1 cellular context compared by ENCODE assay signal in the genomic region with DNA sequence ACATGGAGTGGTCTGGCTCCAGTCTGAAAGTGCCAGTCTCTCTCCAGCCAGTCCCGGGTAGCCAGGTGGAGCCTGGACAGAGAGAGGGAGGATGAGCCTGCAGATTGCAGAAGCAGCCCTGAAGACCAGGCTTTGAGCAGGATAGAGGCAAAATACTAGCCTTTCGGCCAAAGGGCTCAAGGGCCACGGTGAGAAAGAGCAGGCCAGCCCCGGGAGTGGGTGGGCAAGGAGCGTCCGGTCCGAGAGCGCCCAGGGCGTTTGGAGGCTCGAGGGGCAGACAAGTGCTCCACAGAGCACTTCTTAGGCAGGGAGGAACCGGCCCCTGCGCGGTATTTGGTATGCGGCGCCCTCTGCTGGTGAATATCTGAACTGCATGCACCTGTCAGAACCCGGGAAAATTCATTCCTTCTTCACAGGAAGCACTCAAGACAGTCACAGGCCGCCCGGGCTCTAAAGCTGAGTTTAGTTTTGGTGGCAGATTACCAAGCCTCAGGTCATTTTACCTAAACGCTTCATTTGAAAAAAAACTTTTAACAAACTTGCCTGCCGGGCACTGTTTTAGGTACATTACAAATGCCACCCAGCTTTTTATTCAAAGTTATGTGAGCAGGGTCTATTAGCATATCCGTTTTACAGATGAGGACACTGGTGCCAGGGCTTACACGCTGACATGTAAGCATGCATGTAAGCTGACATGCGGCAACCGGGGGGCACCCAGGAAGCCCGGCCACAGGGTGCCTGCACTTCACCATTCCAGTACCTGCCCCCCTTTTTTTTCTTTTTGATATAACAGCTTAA.
TF ChIP-seq lines count a peak whose summit lies in the region.

No MANE protein-coding gene starts in this region.

TF ChIP-seq in HepG2, 621 proteins besides CTCF, POLR2A, EP300 and RAD21 (continued from another document and continues in another):
- TF ChIP-seq GTF3A (CRISPR knock-in tag; conservative IDR thresholded peaks at IDR 0.05) (no peak), MYC (CRISPR knock-in tag; IDR thresholded peaks at IDR 0.05; ENCODE audit: borderline replicate concordance) (peak; percentile 76), RXRB (CRISPR knock-in tag; IDR thresholded peaks at IDR 0.05; ENCODE audit: borderline replicate concordance) (0 out of 2 replicates have a peak, but pooled peaks have one; percentile 14), THYN1 (CRISPR knock-in tag; IDR thresholded peaks at IDR 0.05; ENCODE audit: borderline replicate concordance, low read depth) (no peak), E2F2 (CRISPR knock-in tag; IDR thresholded peaks at IDR 0.05; ENCODE audit: borderline replicate concordance) (no peak), SRSF4 (IDR thresholded peaks at IDR 0.05; ENCODE audit: low read depth, low read length, poor library complexity, severe bottlenecking) (no peak), PRMT3 (CRISPR knock-in tag; IDR thresholded peaks at IDR 0.05; ENCODE audit: borderline replicate concordance, low read depth) (no peak), ZNF788 (CRISPR knock-in tag; IDR thresholded peaks at IDR 0.05; ENCODE audit: borderline replicate concordance) (peak; percentile 52; the same call in 1 of the 2 replicates), SMAD3 (CRISPR knock-in tag; IDR thresholded peaks at IDR 0.05) (0 out of 2 replicates have a peak, but pooled peaks have one; percentile 48), ZNF326 (CRISPR knock-in tag; IDR thresholded peaks at IDR 0.05; ENCODE audit: borderline replicate concordance) (no peak), NFE2L1 (CRISPR knock-in tag; IDR thresholded peaks at IDR 0.05; ENCODE audit: borderline replicate concordance) (no peak), ZFY (CRISPR knock-in tag; IDR thresholded peaks at IDR 0.05) (0 out of 2 replicates have a peak, but pooled peaks have one; percentile 26), KLF13 (CRISPR knock-in tag; IDR thresholded peaks at IDR 0.05) (no peak), IRF2 (CRISPR knock-in tag; IDR thresholded peaks at IDR 0.05) (0 out of 2 replicates have a peak, but pooled peaks have one; percentile 30), ZNF232 (CRISPR knock-in tag; IDR thresholded peaks at IDR 0.05; ENCODE audit: borderline replicate concordance) (peak; percentile 36; the same call in 1 of the 2 replicates), ZNF282 (IDR thresholded peaks at IDR 0.05; ENCODE audit: partially characterized antibody) (no peak), MLX (CRISPR knock-in tag; IDR thresholded peaks at IDR 0.05) (no peak), MED1 (CRISPR knock-in tag; IDR thresholded peaks at IDR 0.05) (no peak), HOXA5 (CRISPR knock-in tag; IDR thresholded peaks at IDR 0.05) (peak; percentile 48; the same call in 1 of the 2 replicates), CEBPB (IDR thresholded peaks at IDR 0.05; ENCODE audit: borderline replicate concordance, low read depth, low read length) (no peak), HOXA7 (CRISPR knock-in tag; IDR thresholded peaks at IDR 0.05) (no peak), CBX5 (CRISPR knock-in tag; IDR thresholded peaks at IDR 0.05; ENCODE audit: borderline replicate concordance) (no peak), ARNT2 (CRISPR knock-in tag; IDR thresholded peaks at IDR 0.05; ENCODE audit: low read depth) (0 out of 2 replicates have a peak, but pooled peaks have one; percentile 48), KLF16 (CRISPR knock-in tag; IDR thresholded peaks at IDR 0.05) (no peak), ZNF782 (CRISPR knock-in tag; IDR thresholded peaks at IDR 0.05; ENCODE audit: borderline replicate concordance) (no peak), ZNF224 (CRISPR knock-in tag; IDR thresholded peaks at IDR 0.05) (no peak), ATAD3A (CRISPR knock-in tag; IDR thresholded peaks at IDR 0.05) (no peak), ZNF790 (CRISPR knock-in tag; IDR thresholded peaks at IDR 0.05; ENCODE audit: borderline replicate concordance) (no peak), POGK (CRISPR knock-in tag; conservative IDR thresholded peaks at IDR 0.05) (peak; percentile 64; the same call in 1 of the 2 replicates), ZNF296 (CRISPR knock-in tag; conservative IDR thresholded peaks at IDR 0.05) (no peak), SP2 (CRISPR knock-in tag; IDR thresholded peaks at IDR 0.05) (no peak), FOXK2 (IDR thresholded peaks at IDR 0.05) (no peak), ZNF329 (CRISPR knock-in tag; IDR thresholded peaks at IDR 0.05; ENCODE audit: low read depth) (no peak), HDAC1 (CRISPR knock-in tag; IDR thresholded peaks at IDR 0.05) (no peak), ZNF484 (CRISPR knock-in tag; IDR thresholded peaks at IDR 0.05; ENCODE audit: borderline replicate concordance, low read depth) (no peak), ZNF24 (IDR thresholded peaks at IDR 0.05) (0 out of 2 replicates have a peak, but pooled peaks have one; percentile 29), PITX1 (CRISPR knock-in tag; IDR thresholded peaks at IDR 0.05) (0 out of 2 replicates have a peak, but pooled peaks have one; percentile 28), E2F1 (CRISPR knock-in tag; IDR thresholded peaks at IDR 0.05) (no peak), ZNF550 (CRISPR knock-in tag; IDR thresholded peaks at IDR 0.05; ENCODE audit: borderline replicate concordance) (0 out of 2 replicates have a peak, but pooled peaks have one; percentile 25), ZNF569 (CRISPR knock-in tag; IDR thresholded peaks at IDR 0.05; ENCODE audit: borderline replicate concordance) (no peak), ZNF777 (CRISPR knock-in tag; IDR thresholded peaks at IDR 0.05) (peak; percentile 58; the same call in 1 of the 2 replicates), ISL2 (CRISPR knock-in tag; IDR thresholded peaks at IDR 0.05) (0 out of 2 replicates have a peak, but pooled peaks have one; percentile 43), ZNF772 (CRISPR knock-in tag; IDR thresholded peaks at IDR 0.05) (peak; percentile 53; the same call in 1 of the 2 replicates), ZFP36L2 (CRISPR knock-in tag; IDR thresholded peaks at IDR 0.05) (no peak), STAG1 (CRISPR knock-in tag; IDR thresholded peaks at IDR 0.05) (peak; percentile 85), ZFYVE20 (CRISPR knock-in tag; IDR thresholded peaks at IDR 0.05; ENCODE audit: borderline replicate concordance, low read depth) (no peak), ZNF274 (CRISPR knock-in tag; IDR thresholded peaks at IDR 0.05) (no peak), ZNF749 (CRISPR knock-in tag; IDR thresholded peaks at IDR 0.05; ENCODE audit: borderline replicate concordance) (no peak), ERF (CRISPR knock-in tag; IDR thresholded peaks at IDR 0.05) (0 out of 2 replicates have a peak, but pooled peaks have one; percentile 42), JDP2 (CRISPR knock-in tag; IDR thresholded peaks at IDR 0.05; ENCODE audit: borderline replicate concordance) (no peak), RFXAP (CRISPR knock-in tag; IDR thresholded peaks at IDR 0.05; ENCODE audit: borderline replicate concordance) (0 out of 2 replicates have a peak, but pooled peaks have one; percentile 37)
- TF ChIP-seq, protein P1, sequence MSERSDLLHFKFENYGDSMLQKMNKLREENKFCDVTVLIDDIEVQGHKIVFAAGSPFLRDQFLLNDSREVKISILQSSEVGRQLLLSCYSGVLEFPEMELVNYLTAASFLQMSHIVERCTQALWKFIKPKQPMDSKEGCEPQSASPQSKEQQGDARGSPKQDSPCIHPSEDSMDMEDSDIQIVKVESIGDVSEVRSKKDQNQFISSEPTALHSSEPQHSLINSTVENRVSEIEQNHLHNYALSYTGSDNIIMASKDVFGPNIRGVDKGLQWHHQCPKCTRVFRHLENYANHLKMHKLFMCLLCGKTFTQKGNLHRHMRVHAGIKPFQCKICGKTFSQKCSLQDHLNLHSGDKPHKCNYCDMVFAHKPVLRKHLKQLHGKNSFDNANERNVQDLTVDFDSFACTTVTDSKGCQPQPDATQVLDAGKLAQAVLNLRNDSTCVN (CRISPR knock-in tag; IDR thresholded peaks at IDR 0.05; ENCODE audit: borderline replicate concordance): 0 out of 2 replicates have a peak, but pooled peaks have one; percentile 30
- TF ChIP-seq, protein P2, sequence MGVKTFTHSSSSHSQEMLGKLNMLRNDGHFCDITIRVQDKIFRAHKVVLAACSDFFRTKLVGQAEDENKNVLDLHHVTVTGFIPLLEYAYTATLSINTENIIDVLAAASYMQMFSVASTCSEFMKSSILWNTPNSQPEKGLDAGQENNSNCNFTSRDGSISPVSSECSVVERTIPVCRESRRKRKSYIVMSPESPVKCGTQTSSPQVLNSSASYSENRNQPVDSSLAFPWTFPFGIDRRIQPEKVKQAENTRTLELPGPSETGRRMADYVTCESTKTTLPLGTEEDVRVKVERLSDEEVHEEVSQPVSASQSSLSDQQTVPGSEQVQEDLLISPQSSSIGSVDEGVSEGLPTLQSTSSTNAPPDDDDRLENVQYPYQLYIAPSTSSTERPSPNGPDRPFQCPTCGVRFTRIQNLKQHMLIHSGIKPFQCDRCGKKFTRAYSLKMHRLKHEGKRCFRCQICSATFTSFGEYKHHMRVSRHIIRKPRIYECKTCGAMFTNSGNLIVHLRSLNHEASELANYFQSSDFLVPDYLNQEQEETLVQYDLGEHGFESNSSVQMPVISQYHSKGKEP (CRISPR knock-in tag; IDR thresholded peaks at IDR 0.05): no peak
- TF ChIP-seq, protein P3, sequence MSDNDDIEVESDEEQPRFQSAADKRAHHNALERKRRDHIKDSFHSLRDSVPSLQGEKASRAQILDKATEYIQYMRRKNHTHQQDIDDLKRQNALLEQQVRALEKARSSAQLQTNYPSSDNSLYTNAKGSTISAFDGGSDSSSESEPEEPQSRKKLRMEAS (IDR thresholded peaks at IDR 0.05): peak; percentile 92
- TF ChIP-seq, protein P4, sequence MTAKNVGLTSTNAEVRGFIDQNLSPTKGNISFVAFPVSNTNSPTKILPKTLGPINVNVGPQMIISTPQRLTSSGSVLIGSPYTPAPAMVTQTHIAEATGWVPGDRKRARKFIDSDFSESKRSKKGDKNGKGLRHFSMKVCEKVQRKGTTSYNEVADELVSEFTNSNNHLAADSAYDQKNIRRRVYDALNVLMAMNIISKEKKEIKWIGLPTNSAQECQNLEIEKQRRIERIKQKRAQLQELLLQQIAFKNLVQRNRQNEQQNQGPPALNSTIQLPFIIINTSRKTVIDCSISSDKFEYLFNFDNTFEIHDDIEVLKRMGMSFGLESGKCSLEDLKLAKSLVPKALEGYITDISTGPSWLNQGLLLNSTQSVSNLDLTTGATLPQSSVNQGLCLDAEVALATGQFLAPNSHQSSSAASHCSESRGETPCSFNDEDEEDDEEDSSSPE (CRISPR knock-in tag; IDR thresholded peaks at IDR 0.05): peak; percentile 68; the same call in 1 of the 2 replicates
- TF ChIP-seq, protein P5, sequence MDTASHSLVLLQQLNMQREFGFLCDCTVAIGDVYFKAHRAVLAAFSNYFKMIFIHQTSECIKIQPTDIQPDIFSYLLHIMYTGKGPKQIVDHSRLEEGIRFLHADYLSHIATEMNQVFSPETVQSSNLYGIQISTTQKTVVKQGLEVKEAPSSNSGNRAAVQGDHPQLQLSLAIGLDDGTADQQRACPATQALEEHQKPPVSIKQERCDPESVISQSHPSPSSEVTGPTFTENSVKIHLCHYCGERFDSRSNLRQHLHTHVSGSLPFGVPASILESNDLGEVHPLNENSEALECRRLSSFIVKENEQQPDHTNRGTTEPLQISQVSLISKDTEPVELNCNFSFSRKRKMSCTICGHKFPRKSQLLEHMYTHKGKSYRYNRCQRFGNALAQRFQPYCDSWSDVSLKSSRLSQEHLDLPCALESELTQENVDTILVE (CRISPR knock-in tag; IDR thresholded peaks at IDR 0.05): no peak; the same call in 1 of the 2 replicates
- TF ChIP-seq, protein P6, sequence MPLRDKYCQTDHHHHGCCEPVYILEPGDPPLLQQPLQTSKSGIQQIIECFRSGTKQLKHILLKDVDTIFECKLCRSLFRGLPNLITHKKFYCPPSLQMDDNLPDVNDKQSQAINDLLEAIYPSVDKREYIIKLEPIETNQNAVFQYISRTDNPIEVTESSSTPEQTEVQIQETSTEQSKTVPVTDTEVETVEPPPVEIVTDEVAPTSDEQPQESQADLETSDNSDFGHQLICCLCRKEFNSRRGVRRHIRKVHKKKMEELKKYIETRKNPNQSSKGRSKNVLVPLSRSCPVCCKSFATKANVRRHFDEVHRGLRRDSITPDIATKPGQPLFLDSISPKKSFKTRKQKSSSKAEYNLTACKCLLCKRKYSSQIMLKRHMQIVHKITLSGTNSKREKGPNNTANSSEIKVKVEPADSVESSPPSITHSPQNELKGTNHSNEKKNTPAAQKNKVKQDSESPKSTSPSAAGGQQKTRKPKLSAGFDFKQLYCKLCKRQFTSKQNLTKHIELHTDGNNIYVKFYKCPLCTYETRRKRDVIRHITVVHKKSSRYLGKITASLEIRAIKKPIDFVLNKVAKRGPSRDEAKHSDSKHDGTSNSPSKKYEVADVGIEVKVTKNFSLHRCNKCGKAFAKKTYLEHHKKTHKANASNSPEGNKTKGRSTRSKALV (CRISPR knock-in tag; IDR thresholded peaks at IDR 0.05): peak; percentile 63
